Comparison of ENCODE assay signal across 8 cellular contexts in genomic region chr21:33230518-33231324, GRCh38. TPM values are rescaled to one million over a fixed set of nuclear protein-coding genes. Genes with fewer than 3 reads are reported as not detected.
DNase-seq lines count a peak whose midpoint lies in the region; ATAC-seq, FAIRE-seq and TF ChIP-seq lines count a peak whose summit lies in the region.

No MANE protein-coding gene starts in this region.

- H3K27me3 Mint-ChIP-seq in Caco-2 (ENCODE audit: insufficient read depth, unreplicated experiment), result no peaks in the 10 kb centered on the region

- H3K27ac ChIP-seq in caudate nucleus (ENCODE audit: low read depth, low read length), result peak overlapping the region; percentile 86

- POLR2A ChIA-PET in Caco-2 (lab: Charles Lee), result interaction anchor here (1.1 to 1.5 kb wide), 2 partner anchors 35 to 94 kb away, joined by 5 read pairs; partner anchors contain the start of genes IFNAR1 and IL10RB

- no peaks in the 10 kb centered on the region for H3K36me3 ChIP-seq in Caco-2 (ENCODE audit: control insufficient read depth, insufficient read depth, low read length)
- H3K36me3 ChIP-seq in skeletal muscle satellite cell (ENCODE audit: insufficient read depth, low read length), result no peaks in the 10 kb centered on the region

- BruUV-seq in Caco-2 (replicated peaks; lab: Mats Ljungman, UMichigan), result no TSS peak

- H3K9me3 ChIP-seq in Caco-2 (no peaks in the 10 kb centered on the region), skeletal muscle satellite cell (replicated peaks; ENCODE audit: low read length) (no peaks in the 10 kb centered on the region)

- H3K4me3 ChIP-seq in Caco-2 (ENCODE audit: low read depth, low read length), result peak overlapping the region; percentile 93
- H3K4me3 ChIP-seq in skeletal muscle satellite cell (ENCODE audit: low read length), result peak overlapping the region; percentile 95

- H3K4me2 ChIP-seq in skeletal muscle satellite cell (ENCODE audit: low read length), result peak overlapping the region; percentile 93

- FAIRE-seq in D721Med (lab: Jason Lieb, UNC), result no peak

- DNase-seq in Caco-2 (peak; percentile 70 to 74), HK-2 (ENCODE audit: unreplicated experiment) (peak; percentile 39), T-helper 1 cell (peak; percentile 20 to 40 (median 30)), caudate nucleus (lab: John Stamatoyannopoulos, UW) (peak in 51 of 61 donors; percentile 8 to 78 (median 46)), inferior parietal cortex (ENCODE audit: extremely low spot score) (peak; percentile 35), D721Med (ENCODE audit: insufficient read length, low spot score) (no peak)

- H3K9me3 Mint-ChIP-seq in Caco-2 (ENCODE audit: unreplicated experiment), result no peaks in the 10 kb centered on the region

- intact Hi-C loops in Caco-2 (cut with micrococcal nuclease; ENCODE audit: unreplicated experiment), result no loop called here

- peak; percentile 38 for ATAC-seq in GM19395 (IDR thresholded peaks at IDR 0.05; ENCODE audit: unreplicated experiment)

- H3K4me1 Mint-ChIP-seq in Caco-2 (ENCODE audit: low read depth, unreplicated experiment), result peaks cover 53% of the 10 kb centered on the region

- H3K9ac ChIP-seq in skeletal muscle satellite cell (ENCODE audit: low read depth, low read length), result peak overlapping the region; percentile 92

- peak overlapping the region; percentile 87 for H3K4me3 Mint-ChIP-seq in Caco-2 (ENCODE audit: unreplicated experiment)

- peak overlapping the region; percentile 45 for H3K27ac Mint-ChIP-seq in Caco-2 (ENCODE audit: unreplicated experiment)

- H3K4me1 ChIP-seq in Caco-2, result peaks cover 62% of the 10 kb centered on the region
- peaks cover 5% of the 10 kb centered on the region for H3K4me1 ChIP-seq in skeletal muscle satellite cell (ENCODE audit: control insufficient read depth, insufficient read depth, low read length)

- CTCF ChIA-PET in Caco-2 (lab: Charles Lee), result interaction anchor here (0.5 to 0.7 kb wide), 2 partner anchors 44 to 155 kb away, joined by 3 to 9 read pairs; no protein-coding TSS in a partner anchor

- TF ChIP-seq CTCF in Caco-2 (IDR thresholded peaks at IDR 0.05; ENCODE audit: insufficient read depth in 1 of 2, low read depth in 1 of 2, low read length in 1 of 2, severe bottlenecking in 1 of 2, unreplicated experiment in 1 of 2) (peak in 1 of 2 experiments; percentile 43), D721Med (IDR thresholded peaks at IDR 0.05; ENCODE audit: insufficient read depth, missing control alignments) (no peak)

- peaks cover 34% of the 10 kb centered on the region for H3K36me3 Mint-ChIP-seq in Caco-2 (ENCODE audit: insufficient read depth, unreplicated experiment)

- H3K27me3 ChIP-seq in Caco-2 (replicated peaks; ENCODE audit: control insufficient read depth, insufficient read depth, low read length) (no peaks in the 10 kb centered on the region), skeletal muscle satellite cell (ENCODE audit: control insufficient read depth, insufficient read depth, low read length) (peaks cover 21% of the 10 kb centered on the region)

RNA-seq across cellular contexts. Expression of gene IFNAR2, which starts 1.0 kb away (rescaled TPM):
- 33.7 and 36.1 TPM in 2 replicates for total RNA-seq in Caco-2 (2022)
- 3.3 and 5.1 TPM in 2 replicates for total RNA-seq in skeletal muscle satellite cell (2012; rRNA removed)

RNA-seq across cellular contexts. Expression of gene IL10RB, which starts 35.4 kb away (rescaled TPM):
- total RNA-seq in Caco-2 (2022), result 11.7 and 13.1 TPM in 2 replicates
- total RNA-seq in skeletal muscle satellite cell (2012; rRNA removed), result 33.9 and 41.1 TPM in 2 replicates
